8 cellular contexts compared by ENCODE assay signal in genomic region chr3:170690133-170690981, GRCh38.
DNase-seq lines count a peak whose midpoint lies in the region; ATAC-seq and TF ChIP-seq lines count a peak whose summit lies in the region.

No MANE protein-coding gene starts in this region.

- CTCF ChIA-PET in CD4-positive, alpha-beta T cell (lab: Charles Lee) = no interaction called here

- no peak overlapping the region for H3K4me3 ChIP-seq in WERI-Rb-1 (ENCODE audit: low read depth, low read length)

- no peaks in the 10 kb centered on the region for H3K9me3 ChIP-seq in CD4-positive, alpha-beta T cell (ENCODE audit: control insufficient read depth, low read length)
- no peaks in the 10 kb centered on the region for H3K9me3 ChIP-seq in WERI-Rb-1 (ENCODE audit: severe bottlenecking)

- H3K27ac Mint-ChIP-seq in CD4-positive, alpha-beta T cell = no peak overlapping the region

- no peak for ATAC-seq in CD4-positive, alpha-beta T cell (ENCODE audit: poor library complexity)
- ATAC-seq in GM19455 (IDR thresholded peaks at IDR 0.05; ENCODE audit: unreplicated experiment) (peak; percentile 82), HG03135 (IDR thresholded peaks at IDR 0.05; ENCODE audit: unreplicated experiment) (no peak)
- peak; percentile 63 for ATAC-seq in stimulated activated naive CD8-positive, alpha-beta T cell treated with anti-CD3 and anti-CD28 coated beads, Interleukin-15, Interleukin-2, amounts not matched to agents 100 U/mL and 50 U/mL, for 24 hours

- TF ChIP-seq CTCF in CD4-positive, alpha-beta T cell (IDR thresholded peaks at IDR 0.05) = peak; percentile 57
- peak; percentile 88 for TF ChIP-seq CTCF in WERI-Rb-1 (IDR thresholded peaks at IDR 0.05; ENCODE audit: low read depth, low read length)

- H3K27ac ChIP-seq in CD4-positive, alpha-beta T cell (ENCODE audit: low read depth, low read length) = no peak overlapping the region
- no peak overlapping the region for H3K27ac ChIP-seq in WERI-Rb-1

- H3K27me3 Mint-ChIP-seq in CD4-positive, alpha-beta T cell = no peaks in the 10 kb centered on the region

- H3K4me1 Mint-ChIP-seq in CD4-positive, alpha-beta T cell (ENCODE audit: low read depth) = no peaks in the 10 kb centered on the region

- H3K36me3 ChIP-seq in WERI-Rb-1 = no peaks in the 10 kb centered on the region

- no peak overlapping the region for H3K4me3 Mint-ChIP-seq in CD4-positive, alpha-beta T cell

- H3K27me3 ChIP-seq in CD4-positive, alpha-beta T cell (ENCODE audit: control insufficient read depth, insufficient read depth, low read length) = no peaks in the 10 kb centered on the region
- no peaks in the 10 kb centered on the region for H3K27me3 ChIP-seq in WERI-Rb-1 (ENCODE audit: insufficient read depth, low read depth, severe bottlenecking)

- POLR2A ChIA-PET in CD4-positive, alpha-beta T cell (lab: Charles Lee) = no interaction called here

- DNase-seq in CD4-positive, alpha-beta T cell = peak; percentile 1 to 53 (median 8)
- peak; percentile 15 for DNase-seq in NCI-H1105 (lab: John Stamatoyannopoulos, UW)
- DNase-seq in WERI-Rb-1 = peak; percentile 70
- DNase-seq in dermis blood vessel endothelial cell = peak; percentile 52
- DNase-seq in midbrain (lab: John Stamatoyannopoulos, UW) = peak; percentile 66
- peak; percentile 68 for DNase-seq in stimulated activated naive CD8-positive, alpha-beta T cell treated with anti-CD3 and anti-CD28 coated beads, Interleukin-15, Interleukin-2, amounts not matched to agents 100 U/mL and 50 U/mL, for 24 hours

- H3K9me3 Mint-ChIP-seq in CD4-positive, alpha-beta T cell = no peaks in the 10 kb centered on the region

- intact Hi-C loops in CD4-positive, alpha-beta T cell (cut with DNase I, micrococcal nuclease) = loop anchor here (1.0 to 10.0 kb wide), 4 partner anchors 276 to 826 kb away; partner anchors contain the start of gene LRRC31 (in 1 of the 2)

- H3K36me3 Mint-ChIP-seq in CD4-positive, alpha-beta T cell (ENCODE audit: low read depth) = no peaks in the 10 kb centered on the region

Comparison
In these comparisons a context has a peak if more than half of its experiments do, and no peak if none do; other contexts are left out.
1. ATAC-seq: peak in GM19455 (single experiment) and stimulated activated naive CD8-positive, alpha-beta T cell treated with anti-CD3 and anti-CD28 coated beads, Interleukin-15, Interleukin-2, amounts not matched to agents 100 U/mL and 50 U/mL, for 24 hours (single experiment); none in CD4-positive, alpha-beta T cell (single experiment) and HG03135 (single experiment).
2. DNase-seq: peak in every context shown above with its lines; median percentile 70 in WERI-Rb-1; 68 in stimulated activated naive CD8-positive, alpha-beta T cell treated with anti-CD3 and anti-CD28 coated beads, Interleukin-15, Interleukin-2, amounts not matched to agents 100 U/mL and 50 U/mL, for 24 hours; 66 in midbrain; 52 in dermis blood vessel endothelial cell; 15 in NCI-H1105; 8 in CD4-positive, alpha-beta T cell.